In genomic region chr4:5708171-5708828, GRCh38 we compare ENCODE assay signal across 8 cellular contexts. TPM values are rescaled to one million over a fixed set of nuclear protein-coding genes. Genes with fewer than 3 reads are reported as not detected.
DNase-seq lines count a peak whose midpoint lies in the region; ATAC-seq and TF ChIP-seq lines count a peak whose summit lies in the region.

EVC2 (minus strand) TSS chr4:5708559; CDS start chr4:5708513, 46 bp downstream.

- no peak within 1 kb of the TSS for H4K5ac ChIP-seq in mesendoderm (ENCODE audit: low read length)

- H3K27ac ChIP-seq in WERI-Rb-1 (peak within 1 kb of the TSS; percentile 13; the same call in 1 of the 2 replicates), mesendoderm (ENCODE audit: low read depth, low read length) (no peak within 1 kb of the TSS), thoracic aorta (peak within 1 kb of the TSS; percentile 85 to 94)

- peak within 1 kb of the TSS; percentile 70 for H3K4me2 ChIP-seq in mesendoderm (ENCODE audit: low read length)

- H2BK5ac ChIP-seq in mesendoderm (ENCODE audit: low read length): no peak within 1 kb of the TSS

- ATAC-seq in GM18867 (IDR thresholded peaks at IDR 0.05; ENCODE audit: unreplicated experiment) (peak; percentile 37), thoracic aorta (ENCODE audit: insufficient number of reproducible peaks, low FRiP score, low read depth) (no peak), HG03521 (IDR thresholded peaks at IDR 0.05; ENCODE audit: unreplicated experiment) (no peak)

- WGBS in mesendoderm (ENCODE audit: extremely low coverage, insufficient coverage, low lambda C conversion rate): no CpG with 5 or more reads among the region's 62 CpGs

- H3K4me3 ChIP-seq in WERI-Rb-1 (ENCODE audit: low read depth, low read length) (no peak within 1 kb of the TSS), epithelial cell of proximal tubule (ENCODE audit: low read depth, low read length) (peak within 1 kb of the TSS; percentile 82), mesendoderm (ENCODE audit: low read length) (peak within 1 kb of the TSS; percentile 50), thoracic aorta (peak within 1 kb of the TSS; percentile 89)

- H3K9me3 ChIP-seq in WERI-Rb-1 (ENCODE audit: severe bottlenecking) (peaks cover 4% of the 10 kb centered on the region), thoracic aorta (no peaks in the 10 kb centered on the region)

- peaks cover 11% of the 10 kb centered on the region for H3K4me1 ChIP-seq in mesendoderm (ENCODE audit: control insufficient read depth, low read depth, low read length)
- H3K4me1 ChIP-seq in thoracic aorta (ENCODE audit: control insufficient read depth in 1 of 2, low read depth in 2 of 2): peaks cover 27 to 56% of the 10 kb centered on the region in 2 donors

- H3K79me1 ChIP-seq in mesendoderm (ENCODE audit: low read length): peaks cover 12% of the 10 kb centered on the region

- no peak within 1 kb of the TSS for H2AK5ac ChIP-seq in mesendoderm (ENCODE audit: low read length)

- H3K27me3 ChIP-seq in WERI-Rb-1 (ENCODE audit: insufficient read depth, low read depth, severe bottlenecking) (no peaks in the 10 kb centered on the region), mesendoderm (ENCODE audit: insufficient read depth, low read length, poor library complexity) (no peaks in the 10 kb centered on the region), thoracic aorta (replicated peaks; ENCODE audit: insufficient read depth) (no peaks in the 10 kb centered on the region)

- H4K8ac ChIP-seq in mesendoderm (ENCODE audit: low read depth, low read length): peak within 1 kb of the TSS; percentile 68

- peak within 1 kb of the TSS; percentile 43 for H3K4ac ChIP-seq in mesendoderm (ENCODE audit: low read depth, low read length)

- peak within 1 kb of the TSS; percentile 89 for H3K18ac ChIP-seq in mesendoderm (ENCODE audit: low read length)

- no peak within 1 kb of the TSS for H2BK15ac ChIP-seq in mesendoderm (replicated peaks; ENCODE audit: low read depth)

- DNase-seq in WERI-Rb-1 (no peak), epithelial cell of proximal tubule (ENCODE audit: low read depth) (no peak), mesendoderm (peak; percentile 65), thoracic aorta (ENCODE audit: low spot score) (no peak), SHP77 (lab: John Stamatoyannopoulos, UW) (no peak), DMS114 treated with DMSO at 0.1 percent for 48 hours (lab: John Stamatoyannopoulos, UW; ENCODE audit: unreplicated experiment) (no peak)

- H3K36me3 ChIP-seq in WERI-Rb-1: no peaks in the 10 kb centered on the region
- H3K36me3 ChIP-seq in mesendoderm (ENCODE audit: control insufficient read depth, insufficient read depth, low read length): no peaks in the 10 kb centered on the region
- H3K36me3 ChIP-seq in thoracic aorta: no peaks in the 10 kb centered on the region

- peaks cover 1% of the 10 kb centered on the region for H3K79me2 ChIP-seq in mesendoderm (ENCODE audit: control insufficient read depth, insufficient read depth, low read length)

- no peak within 1 kb of the TSS for H2BK120ac ChIP-seq in mesendoderm (ENCODE audit: low read depth, low read length)

- H3K23ac ChIP-seq in mesendoderm (ENCODE audit: low read length): no peak within 1 kb of the TSS

- no peak for TF ChIP-seq CTCF in WERI-Rb-1 (IDR thresholded peaks at IDR 0.05; ENCODE audit: low read depth, low read length)
- no peak for TF ChIP-seq CTCF in epithelial cell of proximal tubule (conservative IDR thresholded peaks at IDR 0.05; ENCODE audit: low read depth, low read length)
- no peak for TF ChIP-seq CTCF in thoracic aorta (IDR thresholded peaks at IDR 0.05)

- peak within 1 kb of the TSS; percentile 90 for H3K9ac ChIP-seq in mesendoderm (ENCODE audit: low read length)

- peak within 1 kb of the TSS; percentile 71 for H3K56ac ChIP-seq in mesendoderm (ENCODE audit: low read length)

RNA-seq across cellular contexts. Expression of gene EVC2, which starts in this region (rescaled TPM):
- 4.8 and 9.3 TPM in 2 replicates for total RNA-seq in epithelial cell of proximal tubule
- polyA plus RNA-seq in mesendoderm (2013, experiment 1 of 2): 3.1 TPM
- polyA plus RNA-seq in mesendoderm (2013, experiment 2 of 2): 2.8 TPM
- total RNA-seq in thoracic aorta: 10 to 100 TPM; 21.4 to 24.2 TPM
